In the genomic region with DNA sequence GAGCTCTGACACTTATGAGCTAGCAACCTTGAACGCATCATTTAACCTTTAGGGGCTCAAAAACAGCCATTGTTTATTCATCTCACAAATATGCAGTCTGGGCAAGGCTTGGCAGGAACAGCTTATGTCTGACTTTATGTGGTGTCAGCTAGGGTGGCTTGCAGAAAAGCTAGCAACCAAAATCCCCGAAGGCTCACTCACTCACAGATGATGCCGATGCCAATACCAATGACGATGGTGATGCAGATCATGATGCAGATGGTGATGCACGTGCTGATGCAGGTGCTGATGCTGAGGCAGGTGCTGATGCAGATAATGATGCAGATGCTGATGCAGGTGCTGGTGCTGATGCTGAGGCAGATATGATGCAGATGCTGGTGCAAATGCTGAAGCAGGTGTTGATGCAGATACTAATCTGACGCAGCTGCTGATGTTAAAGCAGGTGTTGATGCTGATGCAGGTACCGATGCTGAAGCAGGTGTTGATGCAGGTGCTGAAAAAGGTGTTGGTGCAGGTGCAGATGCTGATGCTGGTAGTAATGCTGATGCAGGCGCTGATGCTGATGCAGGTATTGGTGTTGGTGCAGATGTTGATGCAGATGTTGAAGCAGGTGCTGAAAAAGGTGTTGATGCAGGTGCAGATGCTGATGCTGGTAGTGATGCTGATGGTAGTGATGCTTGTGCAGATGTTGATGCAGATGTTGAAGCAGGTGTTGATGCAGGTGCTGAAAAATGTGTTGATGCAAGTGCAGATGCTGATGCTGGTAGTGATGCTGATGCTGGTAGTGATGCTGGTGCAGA, we compare ENCODE assay signal across 19 cellular contexts.
A peak's percentile ranks its signal among the peaks of the same experiment; 100 is the strongest.
DNase-seq lines count a peak whose midpoint lies in the region; ATAC-seq and TF ChIP-seq lines count a peak whose summit lies in the region.
"Had no signal": no experiment of that assay in that cellular context is flagged by ENCODE, and none has a peak within 500 bp of the region (broad histone marks: within the 10 kb centered on the region; RNA-seq: fewer than 3 reads in every experiment).

No MANE protein-coding gene starts in this region.

- TF ChIP-seq RAD21 in SK-N-SH (IDR thresholded peaks at IDR 0.05; ENCODE audit: low read length) = no peak

- peaks cover 4 to 18% of the 10 kb centered on the region in 2 experiments; a peak in 3 of 4 replicates for H3K4me1 ChIP-seq in SK-N-SH (ENCODE audit: control insufficient read depth in 1 of 2, insufficient read depth in 2 of 2, low read depth in 1 of 2, low read length in 1 of 2)
- no peaks in the 10 kb centered on the region for H3K4me1 ChIP-seq in smooth muscle cell (ENCODE audit: low read depth)
- no peaks in the 10 kb centered on the region for H3K4me1 ChIP-seq in esophagus muscularis mucosa

- H3K79me2 ChIP-seq in SK-N-SH (ENCODE audit: insufficient read depth) = no peaks in the 10 kb centered on the region
- H3K79me2 ChIP-seq in smooth muscle cell (ENCODE audit: low read depth) = no peaks in the 10 kb centered on the region

- ATAC-seq in GM21515 (IDR thresholded peaks at IDR 0.05; ENCODE audit: unreplicated experiment) = no peak
- ATAC-seq: GM23338; left ventricle myocardium superior; natural killer cell; stimulated activated naive CD8-positive, alpha-beta T cell treated with anti-CD3 and anti-CD28 coated beads, Interleukin-15, amount 100 ng/mL, for 72 hours had no signal

- H3K4me3 ChIP-seq in SK-N-SH (ENCODE audit: low read depth in 2 of 2, low read length in 1 of 2) = no peak overlapping the region
- H3K4me3 ChIP-seq in fibroblast of mammary gland (ENCODE audit: control insufficient read depth, low read depth, low read length) = no peak overlapping the region
- no peak overlapping the region for H3K4me3 ChIP-seq in smooth muscle cell
- no peak overlapping the region for H3K4me3 ChIP-seq in esophagus muscularis mucosa
- H3K4me3 ChIP-seq: ascending aorta, GM23338 had no signal

- H3K27ac Mint-ChIP-seq in HFFc6 = peak overlapping the region; percentile 67
- H3K27ac Mint-ChIP-seq in activated CD4-positive, alpha-beta memory T cell treated with anti-CD3 and anti-CD28 coated beads, Interleukin-2, amount 10 ng/mL, durations not matched to agents 7 days and 5 days = no peak overlapping the region
- H3K27ac Mint-ChIP-seq: activated T-helper 2 cell treated with anti-CD3 and anti-CD28 coated beads, Interferon-gamma antibody, Interleukin-2, Interleukin-4, amounts not matched to agents 10 μg/mL and 5 μg/mL and 100 μg/mL, durations not matched to agents 14 hours and 24 hours and 36 hours; GM23338; natural killer cell; stimulated activated naive CD8-positive, alpha-beta T cell treated with anti-CD3 and anti-CD28 coated beads, Interleukin-15, amount 100 ng/mL, for 72 hours had no signal

- H3K4me3 Mint-ChIP-seq in HFFc6 = no peak overlapping the region
- no peak overlapping the region for H3K4me3 Mint-ChIP-seq in activated CD4-positive, alpha-beta memory T cell treated with anti-CD3 and anti-CD28 coated beads, Interleukin-2, amount 10 ng/mL, durations not matched to agents 7 days and 5 days
- H3K4me3 Mint-ChIP-seq: CD8-positive, alpha-beta memory T cell; GM23338; natural killer cell; stimulated activated naive CD8-positive, alpha-beta T cell treated with anti-CD3 and anti-CD28 coated beads, Interleukin-15, amount 100 ng/mL, for 72 hours had no signal

- H3K36me3 ChIP-seq in SK-N-SH (replicated peaks in 1 of 2; ENCODE audit: control insufficient read depth in 1 of 2, insufficient read depth in 2 of 2, low read length in 1 of 2) (no peaks in the 10 kb centered on the region), smooth muscle cell (ENCODE audit: low read depth) (no peaks in the 10 kb centered on the region), esophagus muscularis mucosa (no peaks in the 10 kb centered on the region)
- H3K36me3 ChIP-seq: ascending aorta had no signal

- H2AFZ ChIP-seq in SK-N-SH (ENCODE audit: low read depth) (no peak overlapping the region), smooth muscle cell (ENCODE audit: low read depth) (no peak overlapping the region)
- H2AFZ ChIP-seq: GM23338 had no signal

- no peaks in the 10 kb centered on the region for H3K27me3 ChIP-seq in SK-N-SH (ENCODE audit: insufficient read depth)
- H3K27me3 ChIP-seq in smooth muscle cell (ENCODE audit: low read depth) = no peaks in the 10 kb centered on the region
- peaks cover 0 to 4% (median 0%) of the 10 kb centered on the region in 4 donors for H3K27me3 ChIP-seq in esophagus muscularis mucosa
- H3K27me3 ChIP-seq: ascending aorta had no signal

- no peak for TF ChIP-seq POLR2A in esophagus muscularis mucosa (IDR thresholded peaks at IDR 0.05; ENCODE audit: low read depth)

- H3K27ac ChIP-seq in SK-N-SH (ENCODE audit: low read depth in 2 of 2, low read length in 1 of 2) (peak overlapping the region in 1 of 2 experiments; percentile 95; a peak in 2 of 4 replicates), smooth muscle cell (ENCODE audit: low read depth) (peak overlapping the region; percentile 52), esophagus muscularis mucosa (replicated peaks in 1 of 4) (no peak overlapping the region)

- H4K20me1 ChIP-seq in SK-N-SH (ENCODE audit: insufficient read depth) (no peaks in the 10 kb centered on the region), smooth muscle cell (ENCODE audit: low read depth) (no peaks in the 10 kb centered on the region)

- H3K9me2 ChIP-seq in SK-N-SH = no peaks in the 10 kb centered on the region

- peaks cover 68% of the 10 kb centered on the region for H3K4me1 Mint-ChIP-seq in HFFc6 (ENCODE audit: low read depth)
- no peaks in the 10 kb centered on the region for H3K4me1 Mint-ChIP-seq in activated CD4-positive, alpha-beta memory T cell treated with anti-CD3 and anti-CD28 coated beads, Interleukin-2, amount 10 ng/mL, durations not matched to agents 7 days and 5 days
- H3K4me1 Mint-ChIP-seq: CD8-positive, alpha-beta memory T cell; natural killer cell; stimulated activated naive CD8-positive, alpha-beta T cell treated with anti-CD3 and anti-CD28 coated beads, Interleukin-15, amount 100 ng/mL, for 72 hours had no signal

- peaks cover 31% of the 10 kb centered on the region for H3F3A ChIP-seq in SK-N-SH (replicated peaks; ENCODE audit: insufficient read depth)
- H3F3A ChIP-seq in smooth muscle cell (ENCODE audit: low read depth) = peaks cover 19% of the 10 kb centered on the region

- no peaks in the 10 kb centered on the region for H3K9me3 ChIP-seq in SK-N-SH
- H3K9me3 ChIP-seq in smooth muscle cell (replicated peaks; ENCODE audit: low read depth) = no peaks in the 10 kb centered on the region
- no peaks in the 10 kb centered on the region for H3K9me3 ChIP-seq in esophagus muscularis mucosa
- H3K9me3 ChIP-seq: ascending aorta had no signal

- H3K36me3 Mint-ChIP-seq in HFFc6 (ENCODE audit: low read depth) = peaks cover 14% of the 10 kb centered on the region
- H3K36me3 Mint-ChIP-seq in activated CD4-positive, alpha-beta memory T cell treated with anti-CD3 and anti-CD28 coated beads, Interleukin-2, amount 10 ng/mL, durations not matched to agents 7 days and 5 days (ENCODE audit: low read depth) = no peaks in the 10 kb centered on the region
- H3K36me3 Mint-ChIP-seq: natural killer cell had no signal

- H3K4me2 ChIP-seq in SK-N-SH (no peak overlapping the region), smooth muscle cell (no peak overlapping the region)
- H3K4me2 ChIP-seq: GM23338 had no signal

- no peak for TF ChIP-seq CTCF in HFFc6 (IDR thresholded peaks at IDR 0.05)
- TF ChIP-seq CTCF in SK-N-SH (IDR thresholded peaks at IDR 0.05) = no peak
- no peak for TF ChIP-seq CTCF in fibroblast of mammary gland (conservative IDR thresholded peaks at IDR 0.05; ENCODE audit: control insufficient read depth, insufficient read depth, low read depth, low read length)
- TF ChIP-seq CTCF in smooth muscle cell (IDR thresholded peaks at IDR 0.05; ENCODE audit: borderline replicate concordance, insufficient read depth, poor library complexity, severe bottlenecking) = no peak
- no peak for TF ChIP-seq CTCF in esophagus muscularis mucosa (IDR thresholded peaks at IDR 0.05)

- CTCF ChIA-PET in SK-N-SH (lab: Yijun Ruan, JAX) = interaction anchor here (0.6 to 1.4 kb wide), 4 partner anchors 25 to 553 kb away, joined by 3 to 5 read pairs (median 4); no protein-coding TSS in a partner anchor
- CTCF ChIA-PET in activated CD4-positive, alpha-beta memory T cell treated with anti-CD3 and anti-CD28 coated beads, Interleukin-2, amount 10 ng/mL, durations not matched to agents 7 days and 5 days (lab: Charles Lee) = no interaction called here

- 28% methylated on average over 8 of the region's 8 CpGs for WGBS in SK-N-SH (ENCODE audit: low lambda C conversion rate)
- 85% methylated on average over 8 of the region's 8 CpGs for WGBS in smooth muscle cell (ENCODE audit: low lambda C conversion rate)
- WGBS in esophagus muscularis mucosa = 81% methylated on average over 8 of the region's 8 CpGs

- POLR2A ChIA-PET in SK-N-SH (lab: Yijun Ruan, JAX) = no interaction called here
- POLR2A ChIA-PET in activated CD4-positive, alpha-beta memory T cell treated with anti-CD3 and anti-CD28 coated beads, Interleukin-2, amount 10 ng/mL, durations not matched to agents 7 days and 5 days (lab: Charles Lee) = no interaction called here

- DNase-seq in HFFc6 (peak; percentile 66), SK-N-SH (no peak), fibroblast of mammary gland (ENCODE audit: low read depth) (peak; percentile 93), smooth muscle cell (lab: John Stamatoyannopoulos, UW; ENCODE audit: unreplicated experiment) (no peak), esophagus muscularis mucosa (ENCODE audit: extremely low spot score) (no peak)
- DNase-seq in activated CD4-positive, alpha-beta memory T cell treated with anti-CD3 and anti-CD28 coated beads, Interleukin-2, amount 10 ng/mL, durations not matched to agents 7 days and 5 days = no peak
- DNase-seq: activated CD4-positive, alpha-beta T cell treated with anti-CD3 and anti-CD28 coated beads, Interleukin-2, amount 50 U/mL, for 4 hours; CD8-positive, alpha-beta memory T cell; effector memory CD4-positive, alpha-beta T cell; left ventricle myocardium superior; natural killer cell; NCI-H2107; NCI-H82; SHP77; stimulated activated naive CD8-positive, alpha-beta T cell treated with anti-CD3 and anti-CD28 coated beads, Interleukin-15, amount 100 ng/mL, for 72 hours had no signal

- H3K9me3 Mint-ChIP-seq in HFFc6 = no peaks in the 10 kb centered on the region; the same call in none of the 2 replicates
- peaks cover 2% of the 10 kb centered on the region for H3K9me3 Mint-ChIP-seq in activated CD4-positive, alpha-beta memory T cell treated with anti-CD3 and anti-CD28 coated beads, Interleukin-2, amount 10 ng/mL, durations not matched to agents 7 days and 5 days
- H3K9me3 Mint-ChIP-seq: activated T-helper 2 cell treated with anti-CD3 and anti-CD28 coated beads, Interferon-gamma antibody, Interleukin-2, Interleukin-4, amounts not matched to agents 10 μg/mL and 5 μg/mL and 100 μg/mL, durations not matched to agents 14 hours and 24 hours and 36 hours; natural killer cell had no signal

- TF ChIP-seq EP300 in SK-N-SH (IDR thresholded peaks at IDR 0.05; ENCODE audit: borderline replicate concordance in 1 of 2, low read depth in 1 of 2, low read length in 1 of 2) = 0 out of 4 replicates have a peak, but pooled peaks of 1 of the 2 experiments have one; percentile 29
- TF ChIP-seq EP300 in esophagus muscularis mucosa (IDR thresholded peaks at IDR 0.05) = no peak

- peaks cover 1% of the 10 kb centered on the region for H3K27me3 Mint-ChIP-seq in HFFc6 (ENCODE audit: insufficient read depth)
- H3K27me3 Mint-ChIP-seq in activated CD4-positive, alpha-beta memory T cell treated with anti-CD3 and anti-CD28 coated beads, Interleukin-2, amount 10 ng/mL, durations not matched to agents 7 days and 5 days = no peaks in the 10 kb centered on the region
- H3K27me3 Mint-ChIP-seq: stimulated activated naive CD8-positive, alpha-beta T cell treated with anti-CD3 and anti-CD28 coated beads, Interleukin-15, amount 100 ng/mL, for 72 hours had no signal

- intact Hi-C loops in esophagus muscularis mucosa (cut with DNase I) = no loop called here

- peak overlapping the region; percentile 36; the same call in 1 of the 2 replicates for H3K9ac ChIP-seq in SK-N-SH
- H3K9ac ChIP-seq in smooth muscle cell (ENCODE audit: low read depth) = no peak overlapping the region

Comparison
In these comparisons a context has a peak if more than half of its experiments do, and no peak if none do; other contexts are left out.
1. DNase-seq: peak in HFFc6 (single experiment) and fibroblast of mammary gland (single experiment); none in SK-N-SH (single experiment), smooth muscle cell (single experiment), activated CD4-positive, alpha-beta memory T cell treated with anti-CD3 and anti-CD28 coated beads, Interleukin-2, amount 10 ng/mL, durations not matched to agents 7 days and 5 days (single experiment) and esophagus muscularis mucosa (single experiment).